In genomic region chr1:156852414-156852874, GRCh38 we compare ENCODE assay signal across 2 cellular contexts.
TF ChIP-seq lines count a peak whose summit lies in the region.

No MANE protein-coding gene starts in this region.

TF ChIP-seq in A549, 52 proteins besides CTCF, POLR2A, EP300 and RAD21:
- TF ChIP-seq MAX (IDR thresholded peaks at IDR 0.05) = no peak
- TF ChIP-seq BHLHE40 (IDR thresholded peaks at IDR 0.05; ENCODE audit: low read depth, low read length) = no peak
- no peak for TF ChIP-seq SREBF2 (IDR thresholded peaks at IDR 0.05)
- no peak for TF ChIP-seq HDAC2 (IDR thresholded peaks at IDR 0.05)
- TF ChIP-seq RFX5 (IDR thresholded peaks at IDR 0.05) = no peak
- no peak for TF ChIP-seq MAZ (IDR thresholded peaks at IDR 0.05; ENCODE audit: borderline replicate concordance, low read depth, low read length)
- TF ChIP-seq, protein P1, sequence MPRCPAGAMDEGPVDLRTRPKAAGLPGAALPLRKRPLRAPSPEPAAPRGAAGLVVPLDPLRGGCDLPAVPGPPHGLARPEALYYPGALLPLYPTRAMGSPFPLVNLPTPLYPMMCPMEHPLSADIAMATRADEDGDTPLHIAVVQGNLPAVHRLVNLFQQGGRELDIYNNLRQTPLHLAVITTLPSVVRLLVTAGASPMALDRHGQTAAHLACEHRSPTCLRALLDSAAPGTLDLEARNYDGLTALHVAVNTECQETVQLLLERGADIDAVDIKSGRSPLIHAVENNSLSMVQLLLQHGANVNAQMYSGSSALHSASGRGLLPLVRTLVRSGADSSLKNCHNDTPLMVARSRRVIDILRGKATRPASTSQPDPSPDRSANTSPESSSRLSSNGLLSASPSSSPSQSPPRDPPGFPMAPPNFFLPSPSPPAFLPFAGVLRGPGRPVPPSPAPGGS (IDR thresholded peaks at IDR 0.05) = no peak
- no peak for TF ChIP-seq JUNB (IDR thresholded peaks at IDR 0.05)
- no peak for TF ChIP-seq E2F6 (IDR thresholded peaks at IDR 0.05; ENCODE audit: borderline replicate concordance, low read depth)
- no peak for TF ChIP-seq HMGXB4 (CRISPR knock-in tag; IDR thresholded peaks at IDR 0.05; ENCODE audit: borderline replicate concordance)
- TF ChIP-seq CHD4 (IDR thresholded peaks at IDR 0.05; ENCODE audit: borderline replicate concordance) = no peak
- TF ChIP-seq CBX2 (IDR thresholded peaks at IDR 0.05; ENCODE audit: borderline replicate concordance, low read depth) = no peak
- TF ChIP-seq, protein P2, sequence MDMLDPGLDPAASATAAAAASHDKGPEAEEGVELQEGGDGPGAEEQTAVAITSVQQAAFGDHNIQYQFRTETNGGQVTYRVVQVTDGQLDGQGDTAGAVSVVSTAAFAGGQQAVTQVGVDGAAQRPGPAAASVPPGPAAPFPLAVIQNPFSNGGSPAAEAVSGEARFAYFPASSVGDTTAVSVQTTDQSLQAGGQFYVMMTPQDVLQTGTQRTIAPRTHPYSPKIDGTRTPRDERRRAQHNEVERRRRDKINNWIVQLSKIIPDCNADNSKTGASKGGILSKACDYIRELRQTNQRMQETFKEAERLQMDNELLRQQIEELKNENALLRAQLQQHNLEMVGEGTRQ (IDR thresholded peaks at IDR 0.05) = no peak
- TF ChIP-seq MYC (IDR thresholded peaks at IDR 0.05; ENCODE audit: borderline replicate concordance, low read length) = no peak

TF ChIP-seq in HepG2, 621 proteins besides CTCF, POLR2A, EP300 and RAD21 (continues in another document):
- 0 out of 2 replicates have a peak, but pooled peaks have one; percentile 25 for TF ChIP-seq TBX3 (IDR thresholded peaks at IDR 0.05; ENCODE audit: borderline replicate concordance)
- no peak for TF ChIP-seq IKZF4 (CRISPR knock-in tag; IDR thresholded peaks at IDR 0.05; ENCODE audit: borderline replicate concordance, low read depth, not compliant biosample characterization)
- peak; percentile 54; the same call in 1 of the 2 replicates for TF ChIP-seq FOXK1 (CRISPR knock-in tag; IDR thresholded peaks at IDR 0.05; ENCODE audit: borderline replicate concordance, low read depth)
- no peak for TF ChIP-seq LCORL (IDR thresholded peaks at IDR 0.05)
- TF ChIP-seq LCORL (CRISPR knock-in tag; IDR thresholded peaks at IDR 0.05) = 0 out of 2 replicates have a peak, but pooled peaks have one; percentile 38
- TF ChIP-seq ETS1 (CRISPR knock-in tag; IDR thresholded peaks at IDR 0.05) = no peak
- TF ChIP-seq ZSCAN21 (CRISPR knock-in tag; IDR thresholded peaks at IDR 0.05; ENCODE audit: borderline replicate concordance) = no peak
- TF ChIP-seq RARA (CRISPR knock-in tag; IDR thresholded peaks at IDR 0.05) = peak; percentile 69
- TF ChIP-seq ZNF136 (CRISPR knock-in tag; IDR thresholded peaks at IDR 0.05; ENCODE audit: low read depth) = no peak
- TF ChIP-seq, protein P3, sequence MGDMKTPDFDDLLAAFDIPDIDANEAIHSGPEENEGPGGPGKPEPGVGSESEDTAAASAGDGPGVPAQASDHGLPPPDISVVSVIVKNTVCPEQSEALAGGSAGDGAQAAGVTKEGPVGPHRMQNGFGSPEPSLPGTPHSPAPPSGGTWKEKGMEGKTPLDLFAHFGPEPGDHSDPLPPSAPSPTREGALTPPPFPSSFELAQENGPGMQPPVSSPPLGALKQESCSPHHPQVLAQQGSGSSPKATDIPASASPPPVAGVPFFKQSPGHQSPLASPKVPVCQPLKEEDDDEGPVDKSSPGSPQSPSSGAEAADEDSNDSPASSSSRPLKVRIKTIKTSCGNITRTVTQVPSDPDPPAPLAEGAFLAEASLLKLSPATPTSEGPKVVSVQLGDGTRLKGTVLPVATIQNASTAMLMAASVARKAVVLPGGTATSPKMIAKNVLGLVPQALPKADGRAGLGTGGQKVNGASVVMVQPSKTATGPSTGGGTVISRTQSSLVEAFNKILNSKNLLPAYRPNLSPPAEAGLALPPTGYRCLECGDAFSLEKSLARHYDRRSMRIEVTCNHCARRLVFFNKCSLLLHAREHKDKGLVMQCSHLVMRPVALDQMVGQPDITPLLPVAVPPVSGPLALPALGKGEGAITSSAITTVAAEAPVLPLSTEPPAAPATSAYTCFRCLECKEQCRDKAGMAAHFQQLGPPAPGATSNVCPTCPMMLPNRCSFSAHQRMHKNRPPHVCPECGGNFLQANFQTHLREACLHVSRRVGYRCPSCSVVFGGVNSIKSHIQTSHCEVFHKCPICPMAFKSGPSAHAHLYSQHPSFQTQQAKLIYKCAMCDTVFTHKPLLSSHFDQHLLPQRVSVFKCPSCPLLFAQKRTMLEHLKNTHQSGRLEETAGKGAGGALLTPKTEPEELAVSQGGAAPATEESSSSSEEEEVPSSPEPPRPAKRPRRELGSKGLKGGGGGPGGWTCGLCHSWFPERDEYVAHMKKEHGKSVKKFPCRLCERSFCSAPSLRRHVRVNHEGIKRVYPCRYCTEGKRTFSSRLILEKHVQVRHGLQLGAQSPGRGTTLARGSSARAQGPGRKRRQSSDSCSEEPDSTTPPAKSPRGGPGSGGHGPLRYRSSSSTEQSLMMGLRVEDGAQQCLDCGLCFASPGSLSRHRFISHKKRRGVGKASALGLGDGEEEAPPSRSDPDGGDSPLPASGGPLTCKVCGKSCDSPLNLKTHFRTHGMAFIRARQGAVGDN (CRISPR knock-in tag; IDR thresholded peaks at IDR 0.05) = peak; percentile 54
- TF ChIP-seq SMC3 (IDR thresholded peaks at IDR 0.05; ENCODE audit: low read length) = no peak
- TF ChIP-seq HNRNPL (IDR thresholded peaks at IDR 0.05; ENCODE audit: low read depth, low read length) = peak; percentile 85
- peak; percentile 94 for TF ChIP-seq TFAP4 (IDR thresholded peaks at IDR 0.05; ENCODE audit: borderline replicate concordance, low read depth)
- no peak for TF ChIP-seq ZSCAN25 (CRISPR knock-in tag; IDR thresholded peaks at IDR 0.05)
- TF ChIP-seq, protein P4, sequence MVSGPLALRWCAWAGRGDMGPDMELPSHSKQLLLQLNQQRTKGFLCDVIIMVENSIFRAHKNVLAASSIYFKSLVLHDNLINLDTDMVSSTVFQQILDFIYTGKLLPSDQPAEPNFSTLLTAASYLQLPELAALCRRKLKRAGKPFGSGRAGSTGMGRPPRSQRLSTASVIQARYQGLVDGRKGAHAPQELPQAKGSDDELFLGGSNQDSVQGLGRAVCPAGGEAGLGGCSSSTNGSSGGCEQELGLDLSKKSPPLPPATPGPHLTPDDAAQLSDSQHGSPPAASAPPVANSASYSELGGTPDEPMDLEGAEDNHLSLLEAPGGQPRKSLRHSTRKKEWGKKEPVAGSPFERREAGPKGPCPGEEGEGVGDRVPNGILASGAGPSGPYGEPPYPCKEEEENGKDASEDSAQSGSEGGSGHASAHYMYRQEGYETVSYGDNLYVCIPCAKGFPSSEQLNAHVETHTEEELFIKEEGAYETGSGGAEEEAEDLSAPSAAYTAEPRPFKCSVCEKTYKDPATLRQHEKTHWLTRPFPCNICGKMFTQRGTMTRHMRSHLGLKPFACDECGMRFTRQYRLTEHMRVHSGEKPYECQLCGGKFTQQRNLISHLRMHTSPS (CRISPR knock-in tag; IDR thresholded peaks at IDR 0.05; ENCODE audit: low read depth) = peak; percentile 48; the same call in 1 of the 2 replicates
- no peak for TF ChIP-seq FOXP1 (IDR thresholded peaks at IDR 0.05)
- peak; percentile 84 for TF ChIP-seq FOXP1 (CRISPR knock-in tag; IDR thresholded peaks at IDR 0.05)
- no peak for TF ChIP-seq GFI1 (CRISPR knock-in tag; IDR thresholded peaks at IDR 0.05; ENCODE audit: borderline replicate concordance)
- peak; percentile 92 for TF ChIP-seq FOXA3 (CRISPR knock-in tag; IDR thresholded peaks at IDR 0.05)
- no peak for TF ChIP-seq SOX6 (IDR thresholded peaks at IDR 0.05)
- peak; percentile 19 for TF ChIP-seq SOX6 (CRISPR knock-in tag; IDR thresholded peaks at IDR 0.05)
- 0 out of 2 replicates have a peak, but pooled peaks have one; percentile 31 for TF ChIP-seq ZNF3 (CRISPR knock-in tag; IDR thresholded peaks at IDR 0.05)
- peak; percentile 46; the same call in 1 of the 2 replicates for TF ChIP-seq SALL1 (CRISPR knock-in tag; IDR thresholded peaks at IDR 0.05)
- no peak for TF ChIP-seq ZMYM3 (CRISPR knock-in tag; IDR thresholded peaks at IDR 0.05)
- TF ChIP-seq SOX13 (IDR thresholded peaks at IDR 0.05) = no peak
- 0 out of 4 replicates have a peak, but pooled peaks of 1 of the 2 experiments have one; percentile 9 for TF ChIP-seq SOX13 (CRISPR knock-in tag; conservative IDR thresholded peaks at IDR 0.05 in 1 of 2, IDR thresholded peaks at IDR 0.05 in 1 of 2)
- no peak for TF ChIP-seq MAFG (CRISPR knock-in tag; IDR thresholded peaks at IDR 0.05)
- peak; percentile 30; the same call in 1 of the 2 replicates for TF ChIP-seq HHEX (CRISPR knock-in tag; IDR thresholded peaks at IDR 0.05)
- 0 out of 2 replicates have a peak, but pooled peaks have one; percentile 26 for TF ChIP-seq SOX5 (CRISPR knock-in tag; IDR thresholded peaks at IDR 0.05; ENCODE audit: borderline replicate concordance)
- TF ChIP-seq RFX5 (IDR thresholded peaks at IDR 0.05; ENCODE audit: low read depth, low read length) = 0 out of 2 replicates have a peak, but pooled peaks have one; percentile 18
- TF ChIP-seq XBP1 (CRISPR knock-in tag; IDR thresholded peaks at IDR 0.05) = no peak
- TF ChIP-seq, protein P5, sequence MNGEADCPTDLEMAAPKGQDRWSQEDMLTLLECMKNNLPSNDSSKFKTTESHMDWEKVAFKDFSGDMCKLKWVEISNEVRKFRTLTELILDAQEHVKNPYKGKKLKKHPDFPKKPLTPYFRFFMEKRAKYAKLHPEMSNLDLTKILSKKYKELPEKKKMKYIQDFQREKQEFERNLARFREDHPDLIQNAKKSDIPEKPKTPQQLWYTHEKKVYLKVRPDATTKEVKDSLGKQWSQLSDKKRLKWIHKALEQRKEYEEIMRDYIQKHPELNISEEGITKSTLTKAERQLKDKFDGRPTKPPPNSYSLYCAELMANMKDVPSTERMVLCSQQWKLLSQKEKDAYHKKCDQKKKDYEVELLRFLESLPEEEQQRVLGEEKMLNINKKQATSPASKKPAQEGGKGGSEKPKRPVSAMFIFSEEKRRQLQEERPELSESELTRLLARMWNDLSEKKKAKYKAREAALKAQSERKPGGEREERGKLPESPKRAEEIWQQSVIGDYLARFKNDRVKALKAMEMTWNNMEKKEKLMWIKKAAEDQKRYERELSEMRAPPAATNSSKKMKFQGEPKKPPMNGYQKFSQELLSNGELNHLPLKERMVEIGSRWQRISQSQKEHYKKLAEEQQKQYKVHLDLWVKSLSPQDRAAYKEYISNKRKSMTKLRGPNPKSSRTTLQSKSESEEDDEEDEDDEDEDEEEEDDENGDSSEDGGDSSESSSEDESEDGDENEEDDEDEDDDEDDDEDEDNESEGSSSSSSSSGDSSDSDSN (CRISPR knock-in tag; IDR thresholded peaks at IDR 0.05) = 0 out of 2 replicates have a peak, but pooled peaks have one; percentile 17
- no peak for TF ChIP-seq TEF (CRISPR knock-in tag; IDR thresholded peaks at IDR 0.05)
- TF ChIP-seq TCF7 (IDR thresholded peaks at IDR 0.05; ENCODE audit: low read depth) = peak; percentile 37; the same call in 1 of the 2 replicates
- no peak for TF ChIP-seq ATF1 (CRISPR knock-in tag; IDR thresholded peaks at IDR 0.05)
- TF ChIP-seq, protein P6, sequence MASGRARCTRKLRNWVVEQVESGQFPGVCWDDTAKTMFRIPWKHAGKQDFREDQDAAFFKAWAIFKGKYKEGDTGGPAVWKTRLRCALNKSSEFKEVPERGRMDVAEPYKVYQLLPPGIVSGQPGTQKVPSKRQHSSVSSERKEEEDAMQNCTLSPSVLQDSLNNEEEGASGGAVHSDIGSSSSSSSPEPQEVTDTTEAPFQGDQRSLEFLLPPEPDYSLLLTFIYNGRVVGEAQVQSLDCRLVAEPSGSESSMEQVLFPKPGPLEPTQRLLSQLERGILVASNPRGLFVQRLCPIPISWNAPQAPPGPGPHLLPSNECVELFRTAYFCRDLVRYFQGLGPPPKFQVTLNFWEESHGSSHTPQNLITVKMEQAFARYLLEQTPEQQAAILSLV (CRISPR knock-in tag; IDR thresholded peaks at IDR 0.05; ENCODE audit: borderline replicate concordance) = no peak
- TF ChIP-seq KDM1A (CRISPR knock-in tag; IDR thresholded peaks at IDR 0.05) = peak; percentile 38; the same call in 1 of the 2 replicates
- TF ChIP-seq FOXA1 (IDR thresholded peaks at IDR 0.05) = no peak
- peak; percentile 93 for TF ChIP-seq FOXA1 (CRISPR knock-in tag; IDR thresholded peaks at IDR 0.05)
- TF ChIP-seq, protein P7, sequence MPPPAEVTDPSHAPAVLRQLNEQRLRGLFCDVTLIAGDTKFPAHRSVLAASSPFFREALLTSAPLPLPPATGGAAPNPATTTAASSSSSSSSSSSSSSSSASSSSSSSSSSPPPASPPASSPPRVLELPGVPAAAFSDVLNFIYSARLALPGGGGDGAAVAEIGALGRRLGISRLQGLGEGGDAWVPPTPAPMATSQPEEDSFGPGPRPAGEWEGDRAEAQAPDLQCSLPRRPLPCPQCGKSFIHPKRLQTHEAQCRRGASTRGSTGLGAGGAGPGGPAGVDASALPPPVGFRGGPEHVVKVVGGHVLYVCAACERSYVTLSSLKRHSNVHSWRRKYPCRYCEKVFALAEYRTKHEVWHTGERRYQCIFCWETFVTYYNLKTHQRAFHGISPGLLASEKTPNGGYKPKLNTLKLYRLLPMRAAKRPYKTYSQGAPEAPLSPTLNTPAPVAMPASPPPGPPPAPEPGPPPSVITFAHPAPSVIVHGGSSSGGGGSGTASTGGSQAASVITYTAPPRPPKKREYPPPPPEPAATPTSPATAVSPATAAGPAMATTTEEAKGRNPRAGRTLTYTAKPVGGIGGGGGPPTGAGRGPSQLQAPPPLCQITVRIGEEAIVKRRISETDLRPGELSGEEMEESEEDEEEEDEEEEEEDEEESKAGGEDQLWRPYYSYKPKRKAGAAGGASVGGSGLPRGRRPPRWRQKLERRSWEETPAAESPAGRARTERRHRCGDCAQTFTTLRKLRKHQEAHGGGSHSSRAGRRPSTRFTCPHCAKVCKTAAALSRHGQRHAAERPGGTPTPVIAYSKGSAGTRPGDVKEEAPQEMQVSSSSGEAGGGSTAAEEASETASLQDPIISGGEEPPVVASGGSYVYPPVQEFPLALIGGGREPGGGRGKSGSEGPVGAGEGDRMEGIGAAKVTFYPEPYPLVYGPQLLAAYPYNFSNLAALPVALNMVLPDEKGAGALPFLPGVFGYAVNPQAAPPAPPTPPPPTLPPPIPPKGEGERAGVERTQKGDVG (CRISPR knock-in tag; IDR thresholded peaks at IDR 0.05; ENCODE audit: borderline replicate concordance) = peak; percentile 16; the same call in 1 of the 2 replicates
